Comparison of ENCODE assay signal across 5 cellular contexts in genomic region chr11:107579169-107579568, GRCh38.
TF ChIP-seq lines count a peak whose summit lies in the region.

No MANE protein-coding gene starts in this region.

TF ChIP-seq in HEK293, 187 proteins besides CTCF, POLR2A, EP300 and RAD21:
- TF ChIP-seq, protein P1, sequence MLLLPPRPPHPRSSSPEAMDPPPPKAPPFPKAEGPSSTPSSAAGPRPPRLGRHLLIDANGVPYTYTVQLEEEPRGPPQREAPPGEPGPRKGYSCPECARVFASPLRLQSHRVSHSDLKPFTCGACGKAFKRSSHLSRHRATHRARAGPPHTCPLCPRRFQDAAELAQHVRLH (tag by site-specific recombination; IDR thresholded peaks at IDR 0.05): peak; percentile 62; the same call in 1 of the 2 replicates
- TF ChIP-seq ZNF146 (tag by site-specific recombination; IDR thresholded peaks at IDR 0.05): peak; percentile 92

TF ChIP-seq in SK-N-SH treated with all-trans-retinoic acid at 6 μM for 48 hours, 23 proteins besides CTCF, POLR2A, EP300 and RAD21:
- TF ChIP-seq ZNF8 (CRISPR knock-in tag; IDR thresholded peaks at IDR 0.05): peak; percentile 84

TF ChIP-seq in WTC11, 78 proteins besides CTCF, POLR2A, EP300 and RAD21:
- TF ChIP-seq GTF2I (CRISPR knock-in tag; conservative IDR thresholded peaks at IDR 0.05): peak; percentile 59; the same call in 1 of the 2 replicates
TF ChIP-seq in WTC11: peak in this region for 1; not testable (repeated sequence) for 77.

TF ChIP-seq in K562, 482 proteins besides CTCF, POLR2A, EP300 and RAD21:
- TF ChIP-seq RBM25 (IDR thresholded peaks at IDR 0.05; ENCODE audit: low read depth, low read length, severe bottlenecking) (peak; percentile 27), ZNF146 (CRISPR knock-in tag; IDR thresholded peaks at IDR 0.05; ENCODE audit: unreplicated experiment) (peak; percentile 83)

TF ChIP-seq in H1, 55 proteins besides CTCF, POLR2A, EP300 and RAD21:
- peak; percentile 81 for TF ChIP-seq KDM1A (IDR thresholded peaks at IDR 0.05; ENCODE audit: borderline replicate concordance, low read length)
